Comparison of ENCODE assay signal across 22 cellular contexts in the genomic region with DNA sequence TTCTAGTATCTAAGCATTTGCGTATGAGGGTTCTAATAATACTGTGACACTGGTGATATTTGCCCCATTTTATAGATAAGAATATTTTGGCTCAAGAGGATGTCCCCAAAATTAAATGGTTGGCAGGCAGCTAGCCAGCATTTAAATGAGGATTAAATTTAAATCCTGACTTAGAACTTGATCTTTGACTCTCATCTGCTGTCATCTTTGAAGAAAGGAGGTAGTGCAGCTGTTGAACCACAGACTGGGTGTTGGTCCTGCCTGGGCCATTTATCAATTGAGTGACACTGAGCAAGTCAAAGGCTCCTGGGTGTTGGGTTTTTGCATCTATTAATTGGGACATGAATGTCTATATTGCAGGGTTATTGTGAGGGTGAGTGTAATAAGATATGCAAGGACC.
DNase-seq lines count a peak whose midpoint lies in the region; ATAC-seq and TF ChIP-seq lines count a peak whose summit lies in the region.
"Had no signal": no experiment of that assay in that cellular context is flagged by ENCODE, and none has a peak within 500 bp of the region (broad histone marks: within the 10 kb centered on the region; RNA-seq: fewer than 3 reads in every experiment).

No MANE protein-coding gene starts in this region.

- intact Hi-C loops in aorta (cut with DNase I), result no loop called here

- H3K36me3 Mint-ChIP-seq in activated CD4-positive, alpha-beta T cell treated with anti-CD3 and anti-CD28 coated beads, Interleukin-2, amount 10 ng/mL, durations not matched to agents 7 days and 5 days (ENCODE audit: low read depth), result no peaks in the 10 kb centered on the region
- H3K36me3 Mint-ChIP-seq: CD14-positive monocyte; CD8-positive, alpha-beta memory T cell had no signal

- peaks cover 39% of the 10 kb centered on the region for H3K4me1 ChIP-seq in parathyroid adenoma
- no peaks in the 10 kb centered on the region for H3K4me1 ChIP-seq in aorta (ENCODE audit: control insufficient read depth in 1 of 2, insufficient read depth in 2 of 2, low read length in 2 of 2)
- H3K4me1 ChIP-seq: BE2C, HAP-1 had no signal

- POLR2A ChIA-PET in activated CD4-positive, alpha-beta T cell treated with anti-CD3 and anti-CD28 coated beads, Interleukin-2, amount 10 ng/mL, durations not matched to agents 7 days and 5 days (lab: Charles Lee), result no interaction called here

- H3K27me3 Mint-ChIP-seq in activated CD4-positive, alpha-beta T cell treated with anti-CD3 and anti-CD28 coated beads, Interleukin-2, amount 10 ng/mL, durations not matched to agents 7 days and 5 days, result peaks cover 2% of the 10 kb centered on the region
- H3K27me3 Mint-ChIP-seq: CD4-positive, alpha-beta T cell had no signal

- 94 to 96% methylated on average over 1 of the region's 1 CpG for WGBS in aorta, 2 donors

- H3K9me3 Mint-ChIP-seq in activated CD4-positive, alpha-beta T cell treated with anti-CD3 and anti-CD28 coated beads, Interleukin-2, amount 10 ng/mL, durations not matched to agents 7 days and 5 days, result no peaks in the 10 kb centered on the region
- H3K9me3 Mint-ChIP-seq: CD4-positive, alpha-beta T cell; CD8-positive, alpha-beta memory T cell; GM23338; HFFc6 had no signal

- in situ Hi-C loops in ACHN (cut with HindIII; ENCODE audit: low pct_ligation_motif_present, low pct_unique_long_range_greater_than_20kb, low sequenced_read_pairs), result no loop called here

- no peak overlapping the region for H3K4me3 ChIP-seq in parathyroid adenoma (ENCODE audit: low read depth, low read length)
- no peak overlapping the region for H3K4me3 ChIP-seq in aorta (ENCODE audit: low read length in 2 of 2)
- H3K4me3 ChIP-seq: BLaER1 treated with 17β-estradiol and CSF1 and Interleukin-3, amounts not matched to agents 10 nM and 100 nM; GM12878; GM23338; HAP-1 had no signal

- H3K4me3 Mint-ChIP-seq in activated CD4-positive, alpha-beta T cell treated with anti-CD3 and anti-CD28 coated beads, Interleukin-2, amount 10 ng/mL, durations not matched to agents 7 days and 5 days, result no peak overlapping the region
- H3K4me3 Mint-ChIP-seq: CD14-positive monocyte; CD4-positive, alpha-beta T cell; CD8-positive, alpha-beta memory T cell; GM23338; HFFc6 had no signal

- no peak overlapping the region for H3K4me2 ChIP-seq in parathyroid adenoma (ENCODE audit: low read length)
- H3K4me2 ChIP-seq: BLaER1 treated with 17β-estradiol and CSF1 and Interleukin-3, amounts not matched to agents 10 nM and 100 nM; GM23338 had no signal

- H2AFZ ChIP-seq in parathyroid adenoma, result peak overlapping the region; percentile 2
- H2AFZ ChIP-seq: GM23338 had no signal

- H3K9ac ChIP-seq in parathyroid adenoma, result no peak overlapping the region
- H3K9ac ChIP-seq: BLaER1 treated with 17β-estradiol and CSF1 and Interleukin-3, amounts not matched to agents 10 nM and 100 nM had no signal

- CTCF ChIA-PET in activated CD4-positive, alpha-beta T cell treated with anti-CD3 and anti-CD28 coated beads, Interleukin-2, amount 10 ng/mL, durations not matched to agents 7 days and 5 days (lab: Charles Lee), result no interaction called here

- H3K9me3 ChIP-seq in parathyroid adenoma (ENCODE audit: control insufficient read depth, low read length), result no peaks in the 10 kb centered on the region
- H3K9me3 ChIP-seq in aorta (ENCODE audit: control insufficient read depth, low read length), result no peaks in the 10 kb centered on the region
- H3K9me3 ChIP-seq: BE2C; BLaER1 treated with 17β-estradiol and CSF1 and Interleukin-3, amounts not matched to agents 10 nM and 100 nM; HAP-1 had no signal

- TF ChIP-seq CTCF in parathyroid adenoma (IDR thresholded peaks at IDR 0.05), result no peak

- DNase-seq in activated CD4-positive, alpha-beta T cell treated with anti-CD3 and anti-CD28 coated beads, Interleukin-2, amount 10 ng/mL, durations not matched to agents 7 days and 5 days, result no peak
- no peak for DNase-seq in activated CD4-positive, alpha-beta T cell treated with anti-CD3 and anti-CD28 coated beads, Interleukin-2, amount 50 U/mL, for 48 hours
- DNase-seq in NCI-H82 treated with DMSO at 0.1 percent for 48 hours (lab: John Stamatoyannopoulos, UW; ENCODE audit: unreplicated experiment) (peak; percentile 22), aorta (no peak), NCI-H2171 (lab: John Stamatoyannopoulos, UW) (no peak), ACHN (no peak)
- DNase-seq: AML-193; BE2C; CD4-positive, alpha-beta T cell; CD8-positive, alpha-beta memory T cell; DMS 273 treated with DMSO at 0.1 percent for 48 hours; DMS79; EL; GDM1; HFFc6 had no signal

- H3K79me2 ChIP-seq in parathyroid adenoma, result no peaks in the 10 kb centered on the region

- H3K27me3 ChIP-seq in parathyroid adenoma (ENCODE audit: control insufficient read depth, insufficient read depth, low read length) (no peaks in the 10 kb centered on the region), aorta (ENCODE audit: control insufficient read depth in 1 of 2, insufficient read depth in 2 of 2, low read length in 1 of 2) (no peaks in the 10 kb centered on the region)
- H3K27me3 ChIP-seq: BE2C; BLaER1 treated with 17β-estradiol and CSF1 and Interleukin-3, amounts not matched to agents 10 nM and 100 nM had no signal

- peak overlapping the region; percentile 47 for H3K27ac Mint-ChIP-seq in activated CD4-positive, alpha-beta T cell treated with anti-CD3 and anti-CD28 coated beads, Interleukin-2, amount 10 ng/mL, durations not matched to agents 7 days and 5 days
- H3K27ac Mint-ChIP-seq: CD14-positive monocyte; CD4-positive, alpha-beta T cell; CD8-positive, alpha-beta memory T cell; GM23338; HFFc6 had no signal

- ATAC-seq in aorta (ENCODE audit: low FRiP score), result no peak
- ATAC-seq: GM12878, GM23338 had no signal

- peak overlapping the region; percentile 76 for H3K27ac ChIP-seq in parathyroid adenoma
- no peak overlapping the region for H3K27ac ChIP-seq in aorta (ENCODE audit: low read depth in 1 of 2, low read length in 2 of 2)
- H3K27ac ChIP-seq: 22Rv1; BLaER1 treated with 17β-estradiol and CSF1 and Interleukin-3, amounts not matched to agents 10 nM and 100 nM had no signal

- H3K36me3 ChIP-seq in parathyroid adenoma (ENCODE audit: control insufficient read depth, insufficient read depth, low read length) (no peaks in the 10 kb centered on the region), aorta (ENCODE audit: control insufficient read depth in 1 of 2, insufficient read depth in 2 of 2, low read length in 1 of 2) (peaks cover 0 to 5% of the 10 kb centered on the region in 2 donors)
- H3K36me3 ChIP-seq: BE2C; BLaER1 treated with 17β-estradiol and CSF1 and Interleukin-3, amounts not matched to agents 10 nM and 100 nM; HAP-1 had no signal

- no peaks in the 10 kb centered on the region for H3K4me1 Mint-ChIP-seq in activated CD4-positive, alpha-beta T cell treated with anti-CD3 and anti-CD28 coated beads, Interleukin-2, amount 10 ng/mL, durations not matched to agents 7 days and 5 days
- H3K4me1 Mint-ChIP-seq: CD14-positive monocyte; CD8-positive, alpha-beta memory T cell; GM23338 had no signal
